ENCODE assay signal across 13 cellular contexts in the genomic region with DNA sequence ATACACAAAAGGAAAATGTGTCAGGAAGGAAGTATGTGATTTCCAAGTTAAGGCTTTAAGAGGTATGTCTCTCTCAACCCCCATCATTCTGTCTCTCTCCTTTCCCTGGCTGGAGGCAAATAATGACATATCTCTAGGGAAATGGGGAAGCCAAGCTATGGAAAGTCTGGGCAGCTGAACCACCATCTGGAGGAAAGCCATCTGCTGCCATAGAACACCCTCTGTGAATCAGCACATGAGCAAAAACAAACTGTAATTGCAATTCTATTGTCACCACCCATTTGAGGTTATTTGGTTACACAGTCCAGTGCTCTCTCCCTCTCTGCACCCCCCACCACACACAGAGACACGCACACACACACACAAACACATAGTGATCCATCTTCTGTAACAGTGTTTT.
DNase-seq lines count a peak whose midpoint lies in the region; ATAC-seq lines count a peak whose summit lies in the region.
"Had no signal": no experiment of that assay in that cellular context is flagged by ENCODE, and none has a peak within 500 bp of the region (broad histone marks: within the 10 kb centered on the region; RNA-seq: fewer than 3 reads in every experiment).

No MANE protein-coding gene starts in this region.

- no peaks in the 10 kb centered on the region for H3K4me1 Mint-ChIP-seq in activated CD8-positive, alpha-beta T cell treated with anti-CD3 and anti-CD28 coated beads, Interleukin-2, amount 10 ng/mL, durations not matched to agents 7 days and 5 days (ENCODE audit: low read depth)
- H3K4me1 Mint-ChIP-seq: activated naive CD4-positive, alpha-beta T cell treated with anti-CD3 and anti-CD28 coated beads, Interleukin-2, amount 50 U/mL, for 24 hours; immature natural killer cell; naive thymus-derived CD4-positive, alpha-beta T cell had no signal

- H3K27me3 ChIP-seq in SJCRH30: no peaks in the 10 kb centered on the region
- H3K27me3 ChIP-seq: spleen had no signal

- CTCF ChIA-PET in activated CD8-positive, alpha-beta T cell treated with anti-CD3 and anti-CD28 coated beads, Interleukin-2, amount 10 ng/mL, durations not matched to agents 7 days and 5 days (lab: Charles Lee): no interaction called here

- ATAC-seq in GM18909 (IDR thresholded peaks at IDR 0.05; ENCODE audit: poor library complexity, unreplicated experiment) (no peak), GM19397 (IDR thresholded peaks at IDR 0.05; ENCODE audit: unreplicated experiment) (no peak)
- ATAC-seq in activated CD8-positive, alpha-beta T cell treated with anti-CD3 and anti-CD28 coated beads, Interleukin-2, amount 10 ng/mL, durations not matched to agents 7 days and 5 days: no peak
- ATAC-seq: naive thymus-derived CD4-positive, alpha-beta T cell had no signal

- no peak overlapping the region for H3K4me3 ChIP-seq in SJCRH30
- H3K4me3 ChIP-seq: spleen had no signal

- H3K4me3 Mint-ChIP-seq in activated CD8-positive, alpha-beta T cell treated with anti-CD3 and anti-CD28 coated beads, Interleukin-2, amount 10 ng/mL, durations not matched to agents 7 days and 5 days: no peak overlapping the region
- H3K4me3 Mint-ChIP-seq: activated naive CD4-positive, alpha-beta T cell treated with anti-CD3 and anti-CD28 coated beads, Interleukin-2, amount 50 U/mL, for 24 hours; immature natural killer cell; naive thymus-derived CD4-positive, alpha-beta T cell had no signal

- H3K9me3 ChIP-seq in SJCRH30 (replicated peaks): no peaks in the 10 kb centered on the region

- H3K4me1 ChIP-seq in SJCRH30: no peaks in the 10 kb centered on the region
- H3K4me1 ChIP-seq: spleen had no signal

- no peaks in the 10 kb centered on the region for H3K27me3 Mint-ChIP-seq in activated CD8-positive, alpha-beta T cell treated with anti-CD3 and anti-CD28 coated beads, Interleukin-2, amount 10 ng/mL, durations not matched to agents 7 days and 5 days (ENCODE audit: low read depth)
- H3K27me3 Mint-ChIP-seq: activated naive CD4-positive, alpha-beta T cell treated with anti-CD3 and anti-CD28 coated beads, Interleukin-2, amount 50 U/mL, for 24 hours; naive thymus-derived CD4-positive, alpha-beta T cell had no signal

- H3K27ac Mint-ChIP-seq in activated CD8-positive, alpha-beta T cell treated with anti-CD3 and anti-CD28 coated beads, Interleukin-2, amount 10 ng/mL, durations not matched to agents 7 days and 5 days: no peak overlapping the region
- H3K27ac Mint-ChIP-seq: activated naive CD4-positive, alpha-beta T cell treated with anti-CD3 and anti-CD28 coated beads, Interleukin-2, amount 50 U/mL, for 24 hours; immature natural killer cell; naive thymus-derived CD4-positive, alpha-beta T cell had no signal

- H3K27ac ChIP-seq in SJCRH30: no peak overlapping the region
- H3K27ac ChIP-seq: spleen had no signal

- peak; percentile 90 for DNase-seq in DMS153 treated with DMSO at 0.1 percent for 48 hours (lab: John Stamatoyannopoulos, UW; ENCODE audit: unreplicated experiment)
- peak; percentile 100 for DNase-seq in NCI-H1694 treated with DMSO at 0.1 percent for 48 hours (lab: John Stamatoyannopoulos, UW)
- peak; percentile 34 to 59 for DNase-seq in SJCRH30
- DNase-seq in myocyte (ENCODE audit: low read depth): peak; percentile 60
- DNase-seq in activated CD8-positive, alpha-beta T cell treated with anti-CD3 and anti-CD28 coated beads, Interleukin-2, amount 10 ng/mL, durations not matched to agents 7 days and 5 days: no peak
- no peak for DNase-seq in amygdala (lab: John Stamatoyannopoulos, UW)
- DNase-seq: activated CD4-positive, alpha-beta T cell treated with anti-CD3 and anti-CD28 coated beads for 48 hours; immature natural killer cell; naive thymus-derived CD4-positive, alpha-beta T cell; spleen had no signal

- POLR2A ChIA-PET in activated CD8-positive, alpha-beta T cell treated with anti-CD3 and anti-CD28 coated beads, Interleukin-2, amount 10 ng/mL, durations not matched to agents 7 days and 5 days (lab: Charles Lee): no interaction called here

- no peaks in the 10 kb centered on the region for H3K36me3 ChIP-seq in SJCRH30
- H3K36me3 ChIP-seq: spleen had no signal

- no peaks in the 10 kb centered on the region for H3K9me3 Mint-ChIP-seq in activated CD8-positive, alpha-beta T cell treated with anti-CD3 and anti-CD28 coated beads, Interleukin-2, amount 10 ng/mL, durations not matched to agents 7 days and 5 days (ENCODE audit: insufficient read depth)
- H3K9me3 Mint-ChIP-seq: activated naive CD4-positive, alpha-beta T cell treated with anti-CD3 and anti-CD28 coated beads, Interleukin-2, amount 50 U/mL, for 24 hours had no signal

- no peaks in the 10 kb centered on the region for H3K36me3 Mint-ChIP-seq in activated CD8-positive, alpha-beta T cell treated with anti-CD3 and anti-CD28 coated beads, Interleukin-2, amount 10 ng/mL, durations not matched to agents 7 days and 5 days (ENCODE audit: low read depth)
- H3K36me3 Mint-ChIP-seq: activated naive CD4-positive, alpha-beta T cell treated with anti-CD3 and anti-CD28 coated beads, Interleukin-2, amount 50 U/mL, for 24 hours; naive thymus-derived CD4-positive, alpha-beta T cell had no signal

Comparison
In these comparisons a context has a peak if more than half of its experiments do, and no peak if none do; other contexts are left out.
1. DNase-seq: peak in DMS153 treated with DMSO at 0.1 percent for 48 hours (single experiment), NCI-H1694 treated with DMSO at 0.1 percent for 48 hours (single experiment), SJCRH30 (2 of 2) and myocyte (single experiment); none in activated CD8-positive, alpha-beta T cell treated with anti-CD3 and anti-CD28 coated beads, Interleukin-2, amount 10 ng/mL, durations not matched to agents 7 days and 5 days (single experiment) and amygdala (0 of 56).